Comparison of ENCODE assay signal across 9 cellular contexts in genomic region chr15:77497108-77497737, GRCh38.
DNase-seq lines count a peak whose midpoint lies in the region; ATAC-seq and TF ChIP-seq lines count a peak whose summit lies in the region.
"Had no signal": no experiment of that assay in that cellular context is flagged by ENCODE, and none has a peak within 500 bp of the region (broad histone marks: within the 10 kb centered on the region; RNA-seq: fewer than 3 reads in every experiment).

No MANE protein-coding gene starts in this region.

- H3K79me2 ChIP-seq in hepatocyte (no peaks in the 10 kb centered on the region), smooth muscle cell (ENCODE audit: low read depth) (no peaks in the 10 kb centered on the region)

- H3K27me3 Mint-ChIP-seq in HFFc6 (ENCODE audit: insufficient read depth) = peaks cover 3% of the 10 kb centered on the region
- H3K27me3 Mint-ChIP-seq: naive B cell had no signal

- H3K9ac ChIP-seq in adipocyte (ENCODE audit: low read length) (peak overlapping the region; percentile 86), smooth muscle cell (ENCODE audit: low read depth) (no peak overlapping the region)

- peak overlapping the region; percentile 66 for H3K4me3 ChIP-seq in adipocyte (ENCODE audit: low read length)
- H3K4me3 ChIP-seq in hepatocyte = no peak overlapping the region
- no peak overlapping the region for H3K4me3 ChIP-seq in smooth muscle cell

- no peaks in the 10 kb centered on the region for H3K36me3 ChIP-seq in adipocyte (ENCODE audit: control insufficient read depth, insufficient read depth, low read length, severe bottlenecking)
- no peaks in the 10 kb centered on the region for H3K36me3 ChIP-seq in hepatocyte (replicated peaks; ENCODE audit: insufficient read depth, low read depth)
- no peaks in the 10 kb centered on the region for H3K36me3 ChIP-seq in smooth muscle cell (ENCODE audit: low read depth)

- H3K27ac ChIP-seq in hepatocyte (peak overlapping the region; percentile 87), smooth muscle cell (ENCODE audit: low read depth) (no peak overlapping the region)

- no peaks in the 10 kb centered on the region for H3K9me2 ChIP-seq in hepatocyte (replicated peaks; ENCODE audit: insufficient read depth)

- no peaks in the 10 kb centered on the region for H3K9me3 ChIP-seq in adipocyte (ENCODE audit: control insufficient read depth, low read length)
- H3K9me3 ChIP-seq in hepatocyte (ENCODE audit: low read depth) = no peaks in the 10 kb centered on the region
- no peaks in the 10 kb centered on the region for H3K9me3 ChIP-seq in smooth muscle cell (replicated peaks; ENCODE audit: low read depth)

- no peaks in the 10 kb centered on the region for H3K36me3 Mint-ChIP-seq in HFFc6 (ENCODE audit: low read depth)

- peak; percentile 71 for TF ChIP-seq CTCF in HFFc6 (IDR thresholded peaks at IDR 0.05)
- no peak for TF ChIP-seq CTCF in hepatocyte (IDR thresholded peaks at IDR 0.05; ENCODE audit: poor library complexity)
- no peak for TF ChIP-seq CTCF in smooth muscle cell (IDR thresholded peaks at IDR 0.05; ENCODE audit: borderline replicate concordance, insufficient read depth, poor library complexity, severe bottlenecking)

- H4K20me1 ChIP-seq in hepatocyte (ENCODE audit: insufficient read depth, poor library complexity, severe bottlenecking) = no peaks in the 10 kb centered on the region
- no peaks in the 10 kb centered on the region for H4K20me1 ChIP-seq in smooth muscle cell (ENCODE audit: low read depth)

- peak overlapping the region; percentile 90 for H3K27ac Mint-ChIP-seq in HFFc6

- no peaks in the 10 kb centered on the region for H3K9me3 Mint-ChIP-seq in HFFc6
- H3K9me3 Mint-ChIP-seq: naive B cell had no signal

- H3K4me2 ChIP-seq in hepatocyte (peak overlapping the region; percentile 66), smooth muscle cell (peak overlapping the region; percentile 79)

- peaks cover 88% of the 10 kb centered on the region for H3K4me1 Mint-ChIP-seq in HFFc6 (ENCODE audit: low read depth)

- no peak for ATAC-seq in GM21423 (IDR thresholded peaks at IDR 0.05; ENCODE audit: unreplicated experiment)
- ATAC-seq in HG03135 (IDR thresholded peaks at IDR 0.05; ENCODE audit: unreplicated experiment) = no peak

- peak overlapping the region; percentile 81 for H3K4me3 Mint-ChIP-seq in HFFc6

- peaks cover 11% of the 10 kb centered on the region for H3F3A ChIP-seq in smooth muscle cell (ENCODE audit: low read depth)

- no peaks in the 10 kb centered on the region for H3K27me3 ChIP-seq in adipocyte (replicated peaks; ENCODE audit: control insufficient read depth, insufficient read depth, low read length)
- H3K27me3 ChIP-seq in hepatocyte = no peaks in the 10 kb centered on the region
- H3K27me3 ChIP-seq in smooth muscle cell (ENCODE audit: low read depth) = no peaks in the 10 kb centered on the region

- 43% methylated on average over 7 of the region's 7 CpGs for WGBS in hepatocyte (ENCODE audit: low lambda C conversion rate, missing lambda C conversion rate)
- WGBS in smooth muscle cell (ENCODE audit: low lambda C conversion rate) = 24% methylated on average over 7 of the region's 7 CpGs

- H2AFZ ChIP-seq in hepatocyte (no peak overlapping the region), smooth muscle cell (ENCODE audit: low read depth) (peak overlapping the region; percentile 12)

- H3K4me1 ChIP-seq in adipocyte (ENCODE audit: control insufficient read depth, insufficient read depth, low read length) (peaks cover 55% of the 10 kb centered on the region), hepatocyte (ENCODE audit: insufficient read depth) (peaks cover 40% of the 10 kb centered on the region), smooth muscle cell (ENCODE audit: low read depth) (peaks cover 38% of the 10 kb centered on the region)

- peak; percentile 15 for DNase-seq in HFFc6
- DNase-seq in adipocyte (ENCODE audit: low read depth) = peak; percentile 86
- DNase-seq in hepatocyte (ENCODE audit: low spot score) = peak; percentile 64
- DNase-seq in smooth muscle cell (lab: John Stamatoyannopoulos, UW; ENCODE audit: unreplicated experiment) = no peak
- DNase-seq in stimulated activated CD8-positive, alpha-beta memory T cell treated with anti-CD3 and anti-CD28 coated beads, Interleukin-4, amount 100 ng/mL, for 48 hours = no peak
- DNase-seq in effector CD8-positive, alpha-beta T cell (lab: John Stamatoyannopoulos, UW) = no peak

Comparison
In these comparisons a context has a peak if more than half of its experiments do, and no peak if none do; other contexts are left out.
1. DNase-seq: peak in HFFc6 (single experiment), adipocyte (single experiment) and hepatocyte (single experiment); none in smooth muscle cell (single experiment), stimulated activated CD8-positive, alpha-beta memory T cell treated with anti-CD3 and anti-CD28 coated beads, Interleukin-4, amount 100 ng/mL, for 48 hours (single experiment) and effector CD8-positive, alpha-beta T cell (single experiment).